ENCODE assay signal across 19 cellular contexts in the genomic region with DNA sequence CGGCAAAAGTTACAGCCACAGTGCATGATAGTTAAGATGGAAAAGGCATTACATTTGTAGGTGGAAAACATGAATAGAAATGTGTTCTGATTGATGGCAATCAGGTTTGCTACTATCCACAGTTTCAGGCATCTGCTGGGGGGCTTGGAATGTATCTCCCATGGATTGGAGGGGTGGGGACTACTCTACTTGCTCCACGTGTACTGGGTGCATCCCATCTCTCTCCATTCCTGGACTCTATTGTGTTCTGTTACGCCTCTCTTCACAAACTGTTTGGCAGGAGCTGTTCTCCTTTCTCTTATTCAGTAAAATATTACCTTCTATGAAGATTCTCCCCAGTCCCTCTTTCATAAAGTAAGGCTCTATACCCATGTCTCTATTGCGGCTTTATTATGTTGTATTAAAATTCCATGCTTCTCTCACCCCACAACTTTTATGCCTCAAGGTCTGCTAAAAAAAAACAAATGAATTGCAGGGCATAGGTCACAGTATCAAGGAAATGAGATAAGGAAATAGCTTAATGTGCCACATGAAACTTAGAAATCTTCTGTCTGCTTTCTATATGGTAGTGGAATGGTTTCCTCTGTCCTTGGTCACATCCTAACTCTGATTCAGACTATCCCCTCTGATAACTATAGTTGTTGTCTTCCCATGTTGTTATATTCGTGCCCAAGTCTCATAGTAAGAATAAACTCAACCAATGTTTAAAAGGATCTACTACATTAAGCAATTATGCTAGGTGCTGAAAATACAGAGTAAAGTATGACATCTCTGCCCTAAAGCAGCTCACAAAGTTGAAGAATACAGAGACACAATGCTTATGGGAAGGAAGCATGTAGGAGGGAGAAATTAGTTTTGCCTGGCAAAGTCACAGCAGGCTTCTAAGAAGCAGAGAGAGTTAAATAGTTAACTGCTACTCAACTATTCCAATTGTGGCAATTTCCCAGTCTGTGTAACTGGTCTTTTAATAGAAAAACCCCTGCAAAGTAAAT. TPM values are rescaled to one million over a fixed set of nuclear protein-coding genes. Genes with fewer than 3 reads are reported as not detected.
A peak's percentile ranks its signal among the peaks of the same experiment; 100 is the strongest.
DNase-seq lines count a peak whose midpoint lies in the region; FAIRE-seq and TF ChIP-seq lines count a peak whose summit lies in the region.
"Had no signal": no experiment of that assay in that cellular context is flagged by ENCODE, and none has a peak within 500 bp of the region (broad histone marks: within the 10 kb centered on the region; RNA-seq: fewer than 3 reads in every experiment).

No MANE protein-coding gene starts in this region.

- no peak for FAIRE-seq in keratinocyte (lab: Jason Lieb, UNC)

- H3K9me3 Mint-ChIP-seq in HFFc6 (no peaks in the 10 kb centered on the region), progenitor cell of endocrine pancreas (ENCODE audit: low read depth) (no peaks in the 10 kb centered on the region)
- no peaks in the 10 kb centered on the region for H3K9me3 Mint-ChIP-seq in activated T-helper 2 cell treated with anti-CD3 and anti-CD28 coated beads, Interferon-gamma antibody, Interleukin-2, Interleukin-4, amounts not matched to agents 10 μg/mL and 5 μg/mL and 100 μg/mL, durations not matched to agents 14 hours and 24 hours and 36 hours
- H3K9me3 Mint-ChIP-seq: IgD-negative memory B cell had no signal

- no peak overlapping the region for H3K4me3 ChIP-seq in keratinocyte (ENCODE audit: control insufficient read depth in 2 of 3, extremely low read depth in 1 of 3, insufficient read depth in 2 of 3, low read depth in 1 of 3, low read length in 3 of 3)
- H3K4me3 ChIP-seq in adrenal gland, result no peak overlapping the region

- H3K36me3 ChIP-seq in keratinocyte (ENCODE audit: control insufficient read depth in 2 of 2, extremely low read depth in 1 of 2, insufficient read depth in 2 of 2, low read length in 2 of 2) (peaks cover 6 to 7% of the 10 kb centered on the region in 2 experiments), adrenal gland (replicated peaks in 1 of 2) (no peaks in the 10 kb centered on the region)
- H3K36me3 ChIP-seq: brain microvascular endothelial cell had no signal

- intact Hi-C loops in activated T-helper 2 cell treated with anti-CD3 and anti-CD28 coated beads, Interferon-gamma antibody, Interleukin-2, Interleukin-4, amounts not matched to agents 10 μg/mL and 5 μg/mL and 100 μg/mL, durations not matched to agents 14 hours and 24 hours and 36 hours (cut with micrococcal nuclease), result no loop called here
- intact Hi-C loops in adrenal gland (cut with DNase I), result no loop called here

- no peaks in the 10 kb centered on the region for H3K27me3 ChIP-seq in keratinocyte (ENCODE audit: control insufficient read depth, extremely low read depth, insufficient read depth, low read length)
- H3K27me3 ChIP-seq in adrenal gland, result no peaks in the 10 kb centered on the region
- H3K27me3 ChIP-seq: brain microvascular endothelial cell had no signal

- no peak overlapping the region for H3K9ac ChIP-seq in keratinocyte (ENCODE audit: control insufficient read depth, extremely low read depth, insufficient read depth, low read length)
- H3K9ac ChIP-seq: parathyroid adenoma had no signal

- H3K4me1 ChIP-seq in keratinocyte (ENCODE audit: control insufficient read depth, extremely low read depth, insufficient read depth, low read length) (peaks cover 9% of the 10 kb centered on the region), adrenal gland (replicated peaks in 1 of 2) (peaks cover 9 to 26% of the 10 kb centered on the region in 2 donors)

- DNase-seq in HFFc6 (no peak), keratinocyte (ENCODE audit: low read depth, low spot score) (no peak), progenitor cell of endocrine pancreas (ENCODE audit: low spot score, unreplicated experiment) (no peak), NAMALWA (ENCODE audit: low spot score) (no peak), adrenal gland (no peak), amniotic stem cell (lab: John Stamatoyannopoulos, UW) (no peak), nucleus accumbens (lab: John Stamatoyannopoulos, UW) (no peak)
- DNase-seq in activated T-helper 2 cell treated with anti-CD3 and anti-CD28 coated beads, Interferon-gamma antibody, Interleukin-2, Interleukin-4, amounts not matched to agents 10 μg/mL and 5 μg/mL and 100 μg/mL, durations not matched to agents 14 hours and 24 hours and 36 hours (ENCODE audit: low spot score), result no peak
- DNase-seq: brain microvascular endothelial cell, Calu3, foreskin fibroblast, HCEC 1CT, mesendoderm, MV-4-11, NCI-H526 treated with DMSO at 0.1 percent for 48 hours, PC-3, SW 1271 had no signal

- no peak for TF ChIP-seq POLR2A in adrenal gland (IDR thresholded peaks at IDR 0.05)

- no peak for TF ChIP-seq CTCF in HFFc6 (IDR thresholded peaks at IDR 0.05)
- no peak for TF ChIP-seq CTCF in keratinocyte (optimal IDR thresholded peaks at IDR 0.05 in 1 of 3, IDR thresholded peaks at IDR 0.05 in 1 of 3, conservative IDR thresholded peaks at IDR 0.05 in 1 of 3; ENCODE audit: extremely low read depth in 1 of 3, insufficient read depth in 2 of 3, low read length in 3 of 3)
- TF ChIP-seq CTCF in progenitor cell of endocrine pancreas (IDR thresholded peaks at IDR 0.05; ENCODE audit: unreplicated experiment), result no peak
- no peak for TF ChIP-seq CTCF in adrenal gland (IDR thresholded peaks at IDR 0.05)

- no peak overlapping the region for H3K4me2 ChIP-seq in keratinocyte (ENCODE audit: control insufficient read depth, extremely low read depth, insufficient read depth, low read depth, low read length)

- no peak overlapping the region for H2AFZ ChIP-seq in keratinocyte (ENCODE audit: control insufficient read depth, low read length)
- H2AFZ ChIP-seq: parathyroid adenoma had no signal

- dilution Hi-C loops in keratinocyte (cut with MboI; ENCODE audit: extremely low pct_ligation_motif_present, low sequenced_read_pairs), result no loop called here

- H3K4me3 Mint-ChIP-seq in HFFc6, result no peak overlapping the region; the same call in 1 of the 2 replicates
- no peak overlapping the region for H3K4me3 Mint-ChIP-seq in activated T-helper 2 cell treated with anti-CD3 and anti-CD28 coated beads, Interferon-gamma antibody, Interleukin-2, Interleukin-4, amounts not matched to agents 10 μg/mL and 5 μg/mL and 100 μg/mL, durations not matched to agents 14 hours and 24 hours and 36 hours (ENCODE audit: low read depth)
- H3K4me3 Mint-ChIP-seq in progenitor cell of endocrine pancreas (ENCODE audit: low read depth), result no peak overlapping the region
- H3K4me3 Mint-ChIP-seq: IgD-negative memory B cell had no signal

- H3K27ac Mint-ChIP-seq in HFFc6 (peak overlapping the region; percentile 63), progenitor cell of endocrine pancreas (peak overlapping the region; percentile 9)
- H3K27ac Mint-ChIP-seq in activated T-helper 2 cell treated with anti-CD3 and anti-CD28 coated beads, Interferon-gamma antibody, Interleukin-2, Interleukin-4, amounts not matched to agents 10 μg/mL and 5 μg/mL and 100 μg/mL, durations not matched to agents 14 hours and 24 hours and 36 hours, result peak overlapping the region; percentile 5
- H3K27ac Mint-ChIP-seq: IgD-negative memory B cell had no signal

- peaks cover 5% of the 10 kb centered on the region for H3K9me1 ChIP-seq in keratinocyte (ENCODE audit: control insufficient read depth, extremely low read depth, insufficient read depth, low read length)

- H3K27ac ChIP-seq in keratinocyte (ENCODE audit: control insufficient read depth, insufficient read depth, low read length) (peak overlapping the region; percentile 6), adrenal gland (peak overlapping the region in 2 of 5 donors; percentile 2 to 40)
- H3K27ac ChIP-seq: brain microvascular endothelial cell, parathyroid adenoma had no signal

- H3K27me3 Mint-ChIP-seq in HFFc6 (ENCODE audit: insufficient read depth) (no peaks in the 10 kb centered on the region; the same call in none of the 2 replicates), progenitor cell of endocrine pancreas (no peaks in the 10 kb centered on the region)
- H3K27me3 Mint-ChIP-seq in activated T-helper 2 cell treated with anti-CD3 and anti-CD28 coated beads, Interferon-gamma antibody, Interleukin-2, Interleukin-4, amounts not matched to agents 10 μg/mL and 5 μg/mL and 100 μg/mL, durations not matched to agents 14 hours and 24 hours and 36 hours (ENCODE audit: low read depth), result no peaks in the 10 kb centered on the region
- H3K27me3 Mint-ChIP-seq: IgD-negative memory B cell had no signal

- no peaks in the 10 kb centered on the region for H4K20me1 ChIP-seq in keratinocyte (ENCODE audit: control insufficient read depth, extremely low read depth, insufficient read depth, low read length)

- peaks cover 75% of the 10 kb centered on the region for H3K4me1 Mint-ChIP-seq in HFFc6 (ENCODE audit: low read depth)
- peaks cover 24% of the 10 kb centered on the region for H3K4me1 Mint-ChIP-seq in activated T-helper 2 cell treated with anti-CD3 and anti-CD28 coated beads, Interferon-gamma antibody, Interleukin-2, Interleukin-4, amounts not matched to agents 10 μg/mL and 5 μg/mL and 100 μg/mL, durations not matched to agents 14 hours and 24 hours and 36 hours (ENCODE audit: low read depth)
- H3K4me1 Mint-ChIP-seq in progenitor cell of endocrine pancreas (ENCODE audit: low read depth), result peaks cover 36% of the 10 kb centered on the region

- H3K79me2 ChIP-seq in keratinocyte (ENCODE audit: control insufficient read depth, insufficient read depth, low read length), result peaks cover 68% of the 10 kb centered on the region

- 50 to 56% (median 51%) methylated on average over 5 of the region's 5 CpGs for WGBS in adrenal gland, 4 donors

- H3K9me3 ChIP-seq in keratinocyte (ENCODE audit: control insufficient read depth, low read depth, low read length), result no peaks in the 10 kb centered on the region
- no peaks in the 10 kb centered on the region for H3K9me3 ChIP-seq in adrenal gland (replicated peaks in 1 of 3)

- H3K36me3 Mint-ChIP-seq in HFFc6 (ENCODE audit: low read depth) (peaks cover 42% of the 10 kb centered on the region), progenitor cell of endocrine pancreas (ENCODE audit: insufficient read depth) (no peaks in the 10 kb centered on the region)
- peaks cover 19% of the 10 kb centered on the region for H3K36me3 Mint-ChIP-seq in activated T-helper 2 cell treated with anti-CD3 and anti-CD28 coated beads, Interferon-gamma antibody, Interleukin-2, Interleukin-4, amounts not matched to agents 10 μg/mL and 5 μg/mL and 100 μg/mL, durations not matched to agents 14 hours and 24 hours and 36 hours (ENCODE audit: low read depth)

RNA-seq across cellular contexts. Expression of a gene that starts 43.1 kb away (rescaled TPM):
- total RNA-seq in HFFc6 (2021; fragmentation: NEBNext Ultra II Directional; extraction: Animal tissue kit (Norgen Biotek cat#: 25700)), result 100 to 1,000 TPM; 124 to 151 (median 134) TPM
- 36.8 and 38.3 TPM in 2 replicates for total RNA-seq in activated T-helper 2 cell treated with anti-CD3 and anti-CD28 coated beads, Interferon-gamma antibody, Interleukin-2, Interleukin-4, amounts not matched to agents 10 μg/mL and 5 μg/mL and 100 μg/mL, durations not matched to agents 14 hours and 24 hours and 36 hours
- polyA plus RNA-seq in keratinocyte (40.9 to 70.3 TPM (median 57.8 TPM) in 3 replicates), adrenal gland (10 to 100 TPM; 34.9 to 76.8 (median 39.4) TPM)
- 391 TPM for polyA plus RNA-seq in keratinocyte (2011; ENCODE audit: low read depth)
- polyA plus RNA-seq in keratinocyte (2011; cell fraction: cytosol; rRNA removed), result 55.5 and 69.8 TPM in 2 replicates
- 54.5 and 81.0 TPM in 2 replicates for polyA plus RNA-seq in keratinocyte (2011; cell fraction: nucleus; rRNA removed)
- 58.7 and 85.4 TPM in 2 replicates for polyA plus RNA-seq in keratinocyte (2012; ENCODE audit: low replicate concordance)
- 9.4 to 62.4 TPM (median 24.3 TPM) in 3 replicates for polyA minus RNA-seq in keratinocyte
- polyA minus RNA-seq in keratinocyte (2011; cell fraction: cytosol; rRNA and poly(A)+ RNA removed), result 31.3 TPM
- 89.6 and 133 TPM in 2 replicates for polyA minus RNA-seq in keratinocyte (2011; cell fraction: nucleus; rRNA and poly(A)+ RNA removed)
- total RNA-seq in progenitor cell of endocrine pancreas (48.0 and 49.3 TPM in 2 replicates), adrenal gland (100 to 1,000 TPM in 1 of 8 donors, 10 to 100 TPM in 7; 34.2 to 161 (median 50.2) TPM)

Comparison
In these comparisons a context has a peak if more than half of its experiments do, and no peak if none do; other contexts are left out.
1. H3K27ac Mint-ChIP-seq: peak in every context shown above with its lines; median percentile 63 in HFFc6; 9 in progenitor cell of endocrine pancreas; 5 in activated T-helper 2 cell treated with anti-CD3 and anti-CD28 coated beads, Interferon-gamma antibody, Interleukin-2, Interleukin-4, amounts not matched to agents 10 μg/mL and 5 μg/mL and 100 μg/mL, durations not matched to agents 14 hours and 24 hours and 36 hours.